8 cellular contexts compared by ENCODE assay signal in the genomic region with DNA sequence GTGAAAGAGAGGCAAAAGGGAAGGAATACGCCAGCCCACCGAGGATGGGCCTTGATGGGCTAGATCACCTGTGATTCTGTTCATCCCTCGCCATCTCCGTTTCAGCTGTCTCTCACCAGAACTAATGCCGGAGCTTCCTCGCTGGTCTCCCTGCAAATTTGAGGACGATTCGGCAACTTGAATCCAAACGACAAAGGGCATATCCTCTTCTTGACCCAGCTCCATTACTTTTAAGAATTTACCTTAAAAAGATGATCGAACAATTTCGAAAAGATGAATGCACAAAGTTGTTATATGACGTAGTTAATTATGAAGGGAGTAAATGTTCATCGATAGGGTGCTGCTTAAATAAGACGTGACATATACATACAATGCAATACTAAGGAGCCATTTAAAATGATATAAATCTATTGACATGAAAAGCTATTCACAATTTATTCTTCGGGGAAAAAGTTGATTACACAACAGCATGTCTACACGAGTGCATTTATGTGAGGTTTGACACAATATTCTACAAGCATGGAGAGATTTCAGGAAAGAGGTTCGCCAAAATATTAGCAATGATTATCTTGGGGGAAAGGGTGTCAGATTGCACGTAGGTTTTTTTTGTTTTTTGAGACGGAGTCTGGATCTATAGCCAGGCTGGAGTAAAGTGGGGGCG. TPM values are rescaled to one million over a fixed set of nuclear protein-coding genes. Genes with fewer than 3 reads are reported as not detected.
A peak's percentile ranks its signal among the peaks of the same experiment; 100 is the strongest.
DNase-seq lines count a peak whose midpoint lies in the region; ATAC-seq and TF ChIP-seq lines count a peak whose summit lies in the region.

No MANE protein-coding gene starts in this region.

- TF ChIP-seq CTCF in HFFc6 (IDR thresholded peaks at IDR 0.05) = no peak
- no peak for TF ChIP-seq CTCF in ascending aorta (IDR thresholded peaks at IDR 0.05)
- no peak for TF ChIP-seq CTCF in GM13976 (IDR thresholded peaks at IDR 0.05; ENCODE audit: borderline replicate concordance, control extremely low read depth, extremely low read depth, insufficient read depth, missing control alignments)

- H3K36me3 Mint-ChIP-seq in HFFc6 (ENCODE audit: low read depth) (no peaks in the 10 kb centered on the region), memory B cell (no peaks in the 10 kb centered on the region)

- H3K27me3 ChIP-seq in ascending aorta = no peaks in the 10 kb centered on the region

- 0 out of 2 replicates have a peak, but pooled peaks cover 11% of the 10 kb centered on the region for H3K4me1 ChIP-seq in ES-I3 (ENCODE audit: insufficient read depth, low read length)
- H3K4me1 ChIP-seq in ascending aorta = peaks cover 0 to 10% of the 10 kb centered on the region in 2 donors

- DNase-seq in HFFc6 = no peak
- DNase-seq in ascending aorta (ENCODE audit: low spot score in 2 of 2) = no peak
- DNase-seq in memory B cell (ENCODE audit: low spot score in 2 of 2) = no peak
- DNase-seq in SKM-1 (lab: John Stamatoyannopoulos, UW; ENCODE audit: unreplicated experiment) = no peak
- no peak for DNase-seq in GM13976 (ENCODE audit: low spot score)
- no peak for DNase-seq in OCI-M1 (lab: John Stamatoyannopoulos, UW)

- peak overlapping the region; percentile 98 for H3K9ac ChIP-seq in ES-I3 (ENCODE audit: low read depth, low read length)

- intact Hi-C loops in ascending aorta (cut with DNase I) = loop anchor here (1.0 to 5.0 kb wide), 4 partner anchors 48 to 383 kb away; a partner anchor contains a TSS

- ATAC-seq in memory B cell (ENCODE audit: low read depth) = no peak
- ATAC-seq in GM18861 (IDR thresholded peaks at IDR 0.05; ENCODE audit: unreplicated experiment) = no peak

- in situ Hi-C loops in GM13976 (cut with MboI; ENCODE audit: low sequenced_read_pairs, unreplicated experiment) = no loop called here

- H3K4me1 Mint-ChIP-seq in HFFc6 (ENCODE audit: low read depth) (peaks cover 34% of the 10 kb centered on the region), memory B cell (peaks cover 18% of the 10 kb centered on the region)

- H3K4me3 Mint-ChIP-seq in HFFc6 (peak overlapping the region; percentile 94), memory B cell (peak overlapping the region; percentile 94)

- peak overlapping the region; percentile 79 to 86 for H3K4me3 ChIP-seq in ascending aorta

- H3K27ac ChIP-seq in ascending aorta = peak overlapping the region; percentile 68 to 81

- H3K27me3 Mint-ChIP-seq in HFFc6 (ENCODE audit: insufficient read depth) (no peaks in the 10 kb centered on the region), memory B cell (no peaks in the 10 kb centered on the region)

- H3K36me3 ChIP-seq in ES-I3 (ENCODE audit: insufficient read depth, low read length) (no peaks in the 10 kb centered on the region), ascending aorta (no peaks in the 10 kb centered on the region)

- H3K27ac Mint-ChIP-seq in HFFc6 = peak overlapping the region; percentile 87
- peak overlapping the region; percentile 84 for H3K27ac Mint-ChIP-seq in memory B cell

- H3K9me3 Mint-ChIP-seq in HFFc6 (no peaks in the 10 kb centered on the region), memory B cell (peaks cover 1% of the 10 kb centered on the region)

- no peaks in the 10 kb centered on the region for H3K9me3 ChIP-seq in ES-I3 (ENCODE audit: control insufficient read depth, insufficient read depth, low read length)
- no peaks in the 10 kb centered on the region for H3K9me3 ChIP-seq in ascending aorta

RNA-seq across cellular contexts. Expression of a gene that starts 0.9 kb away (rescaled TPM):
- 10 to 100 TPM; 32.6 to 40.1 (median 38.8) TPM for total RNA-seq in HFFc6 (2021; fragmentation: NEBNext Ultra II Directional; extraction: Animal tissue kit (Norgen Biotek cat#: 25700))
- total RNA-seq in ascending aorta = 44.1 TPM

RNA-seq across cellular contexts. Expression of a gene that starts 47.5 kb away (rescaled TPM):
- 1 to 10 TPM in 2 of 6 experiments, under 1 TPM in 4; 0.23 to 1.6 (median 0.48) TPM for total RNA-seq in HFFc6 (2021; fragmentation: NEBNext Ultra II Directional; extraction: Animal tissue kit (Norgen Biotek cat#: 25700))
- total RNA-seq in ascending aorta = 3.5 TPM
